Comparison of ENCODE assay signal across 9 cellular contexts in genomic region chr11:96219981-96220623, GRCh38.
A peak's percentile ranks its signal among the peaks of the same experiment; 100 is the strongest.
DNase-seq lines count a peak whose midpoint lies in the region; ATAC-seq and TF ChIP-seq lines count a peak whose summit lies in the region.
"Had no signal": no experiment of that assay in that cellular context is flagged by ENCODE, and none has a peak within 500 bp of the region (broad histone marks: within the 10 kb centered on the region; RNA-seq: fewer than 3 reads in every experiment).

No MANE protein-coding gene starts in this region.

- H3K4me3 ChIP-seq in heart left ventricle, result no peak overlapping the region

- H3K4me1 ChIP-seq in heart left ventricle, result peaks cover 7 to 76% (median 56%) of the 10 kb centered on the region in 12 donors

- peak; percentile 57 for DNase-seq in SIG-M5 treated with dmso at 0.1 percent for 504 hours (lab: John Stamatoyannopoulos, UW; ENCODE audit: unreplicated experiment)
- no peak for DNase-seq in SIG-M5 (lab: John Stamatoyannopoulos, UW)
- peak in 3 of 5 donors; percentile 39 to 53 (median 40) for DNase-seq in heart left ventricle
- DNase-seq in stimulated activated naive CD8-positive, alpha-beta T cell treated with anti-CD3 and anti-CD28 coated beads, Interleukin-15, amount 100 ng/mL, for 72 hours, result no peak
- no peak for DNase-seq in NCI-H2081 treated with DMSO at 0.1 percent for 48 hours (lab: John Stamatoyannopoulos, UW)
- no peak for DNase-seq in iPS-NIHi11 (ENCODE audit: low spot score)
- no peak for DNase-seq in NCI-H187 (lab: John Stamatoyannopoulos, UW)
- DNase-seq: RPMI8226 had no signal

- peak overlapping the region in 10 of 12 donors; percentile 5 to 63 (median 36) for H3K27ac ChIP-seq in heart left ventricle

- H3K4me3 Mint-ChIP-seq in T-helper 1 cell treated with Interleukin-12 subunit alpha and Interleukin-12 subunit beta and Interleukin-4 antibody, amounts not matched to agents 30 μg/mL and 1 μg/mL, for 36 hours, result peak overlapping the region; percentile 1
- peak overlapping the region in 1 of 2 donors; percentile 38 for H3K4me3 Mint-ChIP-seq in stimulated activated naive CD8-positive, alpha-beta T cell treated with anti-CD3 and anti-CD28 coated beads, Interleukin-15, amount 100 ng/mL, for 72 hours

- H3K4me1 Mint-ChIP-seq in T-helper 1 cell treated with Interleukin-12 subunit alpha and Interleukin-12 subunit beta and Interleukin-4 antibody, amounts not matched to agents 30 μg/mL and 1 μg/mL, for 36 hours (ENCODE audit: low read depth), result peaks cover 52% of the 10 kb centered on the region
- peaks cover 86% of the 10 kb centered on the region for H3K4me1 Mint-ChIP-seq in stimulated activated naive CD8-positive, alpha-beta T cell treated with anti-CD3 and anti-CD28 coated beads, Interleukin-15, amount 100 ng/mL, for 72 hours

- no peaks in the 10 kb centered on the region for H3K27me3 Mint-ChIP-seq in T-helper 1 cell treated with Interleukin-12 subunit alpha and Interleukin-12 subunit beta and Interleukin-4 antibody, amounts not matched to agents 30 μg/mL and 1 μg/mL, for 36 hours (ENCODE audit: low read depth)
- no peaks in the 10 kb centered on the region for H3K27me3 Mint-ChIP-seq in stimulated activated naive CD8-positive, alpha-beta T cell treated with anti-CD3 and anti-CD28 coated beads, Interleukin-15, amount 100 ng/mL, for 72 hours

- 31 to 39% (median 37%) methylated on average over 3 of the region's 3 CpGs for WGBS in heart left ventricle, 4 donors

- no peaks in the 10 kb centered on the region for H3K9me3 Mint-ChIP-seq in T-helper 1 cell treated with Interleukin-12 subunit alpha and Interleukin-12 subunit beta and Interleukin-4 antibody, amounts not matched to agents 30 μg/mL and 1 μg/mL, for 36 hours
- H3K9me3 Mint-ChIP-seq in stimulated activated naive CD8-positive, alpha-beta T cell treated with anti-CD3 and anti-CD28 coated beads, Interleukin-15, amount 100 ng/mL, for 72 hours, result no peaks in the 10 kb centered on the region

- ATAC-seq in heart left ventricle, result peak; percentile 38 to 76 (median 56)
- no peak for ATAC-seq in stimulated activated naive CD8-positive, alpha-beta T cell treated with anti-CD3 and anti-CD28 coated beads, Interleukin-15, amount 100 ng/mL, for 72 hours

- H3K36me3 Mint-ChIP-seq in T-helper 1 cell treated with Interleukin-12 subunit alpha and Interleukin-12 subunit beta and Interleukin-4 antibody, amounts not matched to agents 30 μg/mL and 1 μg/mL, for 36 hours (ENCODE audit: low read depth), result peaks cover 3% of the 10 kb centered on the region

- TF ChIP-seq POLR2A in heart left ventricle (IDR thresholded peaks at IDR 0.05), result no peak

- H3K9me3 ChIP-seq in heart left ventricle, result no peaks in the 10 kb centered on the region

- no peaks in the 10 kb centered on the region for H3K36me3 ChIP-seq in heart left ventricle

- no peak for TF ChIP-seq CTCF in heart left ventricle (IDR thresholded peaks at IDR 0.05)

- H3K27ac Mint-ChIP-seq in T-helper 1 cell treated with Interleukin-12 subunit alpha and Interleukin-12 subunit beta and Interleukin-4 antibody, amounts not matched to agents 30 μg/mL and 1 μg/mL, for 36 hours, result peak overlapping the region; percentile 62
- H3K27ac Mint-ChIP-seq in stimulated activated naive CD8-positive, alpha-beta T cell treated with anti-CD3 and anti-CD28 coated beads, Interleukin-15, amount 100 ng/mL, for 72 hours, result peak overlapping the region; percentile 56 to 92

- no peaks in the 10 kb centered on the region for H3K27me3 ChIP-seq in heart left ventricle

- intact Hi-C loops in heart left ventricle (cut with DNase I), result loop anchor here in 5 of 10 donors (10.0 kb wide), 3 partner anchors 55 to 165 kb away; no protein-coding TSS in a partner anchor

Comparison
In these comparisons a context has a peak if more than half of its experiments do, and no peak if none do; other contexts are left out.
1. DNase-seq: peak in SIG-M5 treated with dmso at 0.1 percent for 504 hours (single experiment) and heart left ventricle (3 of 5); none in SIG-M5 (single experiment), stimulated activated naive CD8-positive, alpha-beta T cell treated with anti-CD3 and anti-CD28 coated beads, Interleukin-15, amount 100 ng/mL, for 72 hours (0 of 2), NCI-H2081 treated with DMSO at 0.1 percent for 48 hours (single experiment), iPS-NIHi11 (single experiment) and NCI-H187 (0 of 2).